Comparison of ENCODE assay signal across 8 cellular contexts in genomic region chr1:226549937-226550670, GRCh38. TPM values are rescaled to one million over a fixed set of nuclear protein-coding genes. Genes with fewer than 3 reads are reported as not detected.
A peak's percentile ranks its signal among the peaks of the same experiment; 100 is the strongest.
DNase-seq lines count a peak whose midpoint lies in the region; TF ChIP-seq lines count a peak whose summit lies in the region.

No MANE protein-coding gene starts in this region.

- H3K27ac ChIP-seq in iPS DF 6.9 (ENCODE audit: low read length) = no peak overlapping the region
- peak overlapping the region; percentile 79 to 93 (median 91) for H3K27ac ChIP-seq in sigmoid colon

- intact Hi-C loops in sigmoid colon (cut with DNase I) = loop anchor here (2.0 to 10.0 kb wide), 4 partner anchors 19 to 885 kb away; partner anchors contain the start of genes ITPKB and PARP1

- WGBS in iPS DF 6.9 (ENCODE audit: insufficient coverage, insufficient read length) = no CpG with 5 or more reads among the region's 21 CpGs
- 1 to 6% methylated on average over 21 of the region's 21 CpGs for WGBS in sigmoid colon, 2 donors

- peak; percentile 32 for DNase-seq in activated naive CD4-positive, alpha-beta T cell treated with Interleukin-2 at 50 U/mL for 16 hours
- no peak for DNase-seq in activated naive CD4-positive, alpha-beta T cell (lab: John Stamatoyannopoulos, UW)
- DNase-seq in NCI-H1694 (lab: John Stamatoyannopoulos, UW) (peak; percentile 59), anterior cingulate cortex (lab: John Stamatoyannopoulos, UW) (peak in 45 of 58 donors; percentile 13 to 81 (median 55)), iPS DF 6.9 (ENCODE audit: low read depth, low spot score) (no peak), sigmoid colon (peak; percentile 89), COLO829 (ENCODE audit: low spot score) (no peak), LoVo (ENCODE audit: low spot score) (no peak)

- no peaks in the 10 kb centered on the region for H3K36me3 ChIP-seq in iPS DF 6.9 (ENCODE audit: control insufficient read depth, insufficient read depth, low read length)
- H3K36me3 ChIP-seq in sigmoid colon = no peaks in the 10 kb centered on the region

- H3K9me3 ChIP-seq in iPS DF 6.9 (ENCODE audit: control insufficient read depth, insufficient read depth, low read length) (no peaks in the 10 kb centered on the region), sigmoid colon (no peaks in the 10 kb centered on the region)

- TF ChIP-seq CTCF in sigmoid colon (IDR thresholded peaks at IDR 0.05) = peak in 1 of 4 experiments; percentile 20

- peaks cover 17% of the 10 kb centered on the region for H3K27me3 ChIP-seq in iPS DF 6.9 (ENCODE audit: control insufficient read depth, insufficient read depth, low read length)
- peaks cover 0 to 8% (median 0%) of the 10 kb centered on the region in 3 donors for H3K27me3 ChIP-seq in sigmoid colon

- TF ChIP-seq POLR2A in sigmoid colon (IDR thresholded peaks at IDR 0.05) = peak in 1 of 2 donors; percentile 33

- peaks cover 6% of the 10 kb centered on the region for H3K4me1 ChIP-seq in iPS DF 6.9 (ENCODE audit: control insufficient read depth, insufficient read depth, low read length)
- peaks cover 0 to 67% (median 48%) of the 10 kb centered on the region in 4 donors for H3K4me1 ChIP-seq in sigmoid colon

- H3K4me3 ChIP-seq in iPS DF 6.9 (ENCODE audit: low read length) = peak overlapping the region; percentile 20; the same call in 1 of the 2 replicates
- peak overlapping the region; percentile 50 to 76 (median 74) for H3K4me3 ChIP-seq in sigmoid colon

- peak in 1 of 4 donors; percentile 40 for TF ChIP-seq EP300 in sigmoid colon (IDR thresholded peaks at IDR 0.05)

RNA-seq across cellular contexts. Expression of gene STUM, which starts 1.5 kb away (rescaled TPM):
- total RNA-seq in sigmoid colon = 10 to 100 TPM in 3 of 4 donors, 1 to 10 TPM in 1; 3.9 to 16.9 (median 13.6) TPM
- polyA plus RNA-seq in sigmoid colon = 1 to 10 TPM in 1 of 3 donors, under 1 TPM in 2; under 0.01 to 7.2 (median 0.23) TPM

Comparison
In these comparisons a context has a peak if more than half of its experiments do, and no peak if none do; other contexts are left out.
1. DNase-seq: peak in activated naive CD4-positive, alpha-beta T cell treated with Interleukin-2 at 50 U/mL for 16 hours (single experiment), NCI-H1694 (single experiment), anterior cingulate cortex (45 of 58) and sigmoid colon (single experiment); none in activated naive CD4-positive, alpha-beta T cell (0 of 4), iPS DF 6.9 (single experiment), COLO829 (single experiment) and LoVo (single experiment).